1 cellular context compared by ENCODE assay signal in genomic region chr4:184287697-184288255, GRCh38.
TF ChIP-seq lines count a peak whose summit lies in the region.

No MANE protein-coding gene starts in this region.

TF ChIP-seq in HepG2, 621 proteins besides CTCF, POLR2A, EP300 and RAD21 (continued from another document and continues in another):
- TF ChIP-seq ZNF564 (CRISPR knock-in tag; IDR thresholded peaks at IDR 0.05): no peak
- TF ChIP-seq ZNF713 (CRISPR knock-in tag; IDR thresholded peaks at IDR 0.05): no peak
- TF ChIP-seq MIER3 (CRISPR knock-in tag; IDR thresholded peaks at IDR 0.05; ENCODE audit: borderline replicate concordance): no peak
- no peak for TF ChIP-seq TOE1 (CRISPR knock-in tag; IDR thresholded peaks at IDR 0.05)
- TF ChIP-seq ZNF331 (CRISPR knock-in tag; IDR thresholded peaks at IDR 0.05): no peak
- TF ChIP-seq TAF1 (CRISPR knock-in tag; IDR thresholded peaks at IDR 0.05): peak; percentile 26; the same call in 1 of the 2 replicates
- TF ChIP-seq ZNF674 (CRISPR knock-in tag; IDR thresholded peaks at IDR 0.05; ENCODE audit: low read depth): no peak
- TF ChIP-seq ZBTB46 (CRISPR knock-in tag; IDR thresholded peaks at IDR 0.05; ENCODE audit: borderline replicate concordance): no peak
- no peak for TF ChIP-seq MBNL3 (CRISPR knock-in tag; conservative IDR thresholded peaks at IDR 0.05)
- TF ChIP-seq ZNF256 (CRISPR knock-in tag; conservative IDR thresholded peaks at IDR 0.05): no peak
- TF ChIP-seq ZNF816 (CRISPR knock-in tag; IDR thresholded peaks at IDR 0.05; ENCODE audit: borderline replicate concordance): no peak
- no peak for TF ChIP-seq KMT2A (CRISPR knock-in tag; IDR thresholded peaks at IDR 0.05)
- no peak for TF ChIP-seq NFATC3 (CRISPR knock-in tag; IDR thresholded peaks at IDR 0.05)
- no peak for TF ChIP-seq TFAP4 (IDR thresholded peaks at IDR 0.05; ENCODE audit: borderline replicate concordance, low read depth)
- no peak for TF ChIP-seq ZHX2 (IDR thresholded peaks at IDR 0.05; ENCODE audit: low read depth)
- TF ChIP-seq ZHX2 (CRISPR knock-in tag; IDR thresholded peaks at IDR 0.05; ENCODE audit: borderline replicate concordance): no peak
- TF ChIP-seq GPN1 (CRISPR knock-in tag; IDR thresholded peaks at IDR 0.05; ENCODE audit: borderline replicate concordance): no peak
- no peak for TF ChIP-seq CCDC6 (CRISPR knock-in tag; IDR thresholded peaks at IDR 0.05)
- TF ChIP-seq IRX3 (CRISPR knock-in tag; IDR thresholded peaks at IDR 0.05; ENCODE audit: borderline replicate concordance, low read depth): no peak
- TF ChIP-seq ZNF468 (CRISPR knock-in tag; IDR thresholded peaks at IDR 0.05): no peak
- TF ChIP-seq PATZ1 (CRISPR knock-in tag; IDR thresholded peaks at IDR 0.05): no peak; the same call in 1 of the 2 replicates
- peak; percentile 48; the same call in 1 of the 2 replicates for TF ChIP-seq HOXA3 (CRISPR knock-in tag; IDR thresholded peaks at IDR 0.05)
- no peak for TF ChIP-seq XBP1 (CRISPR knock-in tag; IDR thresholded peaks at IDR 0.05)
- TF ChIP-seq DR1 (CRISPR knock-in tag; IDR thresholded peaks at IDR 0.05): no peak
- TF ChIP-seq TGIF2 (CRISPR knock-in tag; IDR thresholded peaks at IDR 0.05): 0 out of 2 replicates have a peak, but pooled peaks have one; percentile 42
- TF ChIP-seq THAP8 (CRISPR knock-in tag; IDR thresholded peaks at IDR 0.05; ENCODE audit: borderline replicate concordance): no peak
- TF ChIP-seq ZNF383 (CRISPR knock-in tag; IDR thresholded peaks at IDR 0.05; ENCODE audit: borderline replicate concordance): no peak
- no peak for TF ChIP-seq SIN3A (IDR thresholded peaks at IDR 0.05; ENCODE audit: borderline replicate concordance, low read depth, low read length)
- no peak for TF ChIP-seq RFXANK (CRISPR knock-in tag; IDR thresholded peaks at IDR 0.05)
- TF ChIP-seq ZFP37 (CRISPR knock-in tag; IDR thresholded peaks at IDR 0.05; ENCODE audit: borderline replicate concordance): no peak
- no peak for TF ChIP-seq RBM22 (optimal IDR thresholded peaks at IDR 0.05; ENCODE audit: low read length)
- no peak for TF ChIP-seq ZNF20 (CRISPR knock-in tag; IDR thresholded peaks at IDR 0.05)
- TF ChIP-seq ZNF232 (CRISPR knock-in tag; IDR thresholded peaks at IDR 0.05; ENCODE audit: borderline replicate concordance): 0 out of 2 replicates have a peak, but pooled peaks have one; percentile 17
- TF ChIP-seq KDM1A (CRISPR knock-in tag; IDR thresholded peaks at IDR 0.05): no peak
- no peak for TF ChIP-seq TSC22D2 (CRISPR knock-in tag; IDR thresholded peaks at IDR 0.05; ENCODE audit: borderline replicate concordance)
- TF ChIP-seq GLMP (CRISPR knock-in tag; IDR thresholded peaks at IDR 0.05; ENCODE audit: borderline replicate concordance): no peak
- no peak for TF ChIP-seq ZNF841 (CRISPR knock-in tag; IDR thresholded peaks at IDR 0.05; ENCODE audit: borderline replicate concordance)
- TF ChIP-seq ZFYVE20 (CRISPR knock-in tag; IDR thresholded peaks at IDR 0.05; ENCODE audit: borderline replicate concordance, low read depth): no peak
- TF ChIP-seq ADNP (CRISPR knock-in tag; IDR thresholded peaks at IDR 0.05): no peak
- no peak for TF ChIP-seq KLF12 (CRISPR knock-in tag; IDR thresholded peaks at IDR 0.05; ENCODE audit: borderline replicate concordance)
- TF ChIP-seq ARNT2 (CRISPR knock-in tag; IDR thresholded peaks at IDR 0.05; ENCODE audit: low read depth): no peak
- peak; percentile 33; the same call in 1 of the 2 replicates for TF ChIP-seq SMC3 (IDR thresholded peaks at IDR 0.05; ENCODE audit: low read length)
- TF ChIP-seq MEIS1 (CRISPR knock-in tag; IDR thresholded peaks at IDR 0.05; ENCODE audit: borderline replicate concordance): 0 out of 2 replicates have a peak, but pooled peaks have one; percentile 37
- TF ChIP-seq DRAP1 (CRISPR knock-in tag; IDR thresholded peaks at IDR 0.05): no peak
- no peak for TF ChIP-seq ZNF83 (CRISPR knock-in tag; IDR thresholded peaks at IDR 0.05; ENCODE audit: borderline replicate concordance)
- TF ChIP-seq SIX4 (CRISPR knock-in tag; IDR thresholded peaks at IDR 0.05): no peak
- TF ChIP-seq HDAC1 (CRISPR knock-in tag; IDR thresholded peaks at IDR 0.05): no peak
- TF ChIP-seq TCF7L2 (IDR thresholded peaks at IDR 0.05; ENCODE audit: low read depth, low read length): no peak
- no peak for TF ChIP-seq TBP (CRISPR knock-in tag; IDR thresholded peaks at IDR 0.05)
- no peak for TF ChIP-seq JUND (CRISPR knock-in tag; IDR thresholded peaks at IDR 0.05)
- 0 out of 2 replicates have a peak, but pooled peaks have one; percentile 55 for TF ChIP-seq ZSCAN29 (CRISPR knock-in tag; conservative IDR thresholded peaks at IDR 0.05)
- TF ChIP-seq ZNF691 (CRISPR knock-in tag; IDR thresholded peaks at IDR 0.05; ENCODE audit: borderline replicate concordance, low read depth): 0 out of 2 replicates have a peak, but pooled peaks have one; percentile 22
- no peak for TF ChIP-seq ZNF460 (CRISPR knock-in tag; IDR thresholded peaks at IDR 0.05; ENCODE audit: borderline replicate concordance)
- TF ChIP-seq ZNF280B (CRISPR knock-in tag; IDR thresholded peaks at IDR 0.05; ENCODE audit: borderline replicate concordance): no peak
- no peak for TF ChIP-seq DNMT1 (CRISPR knock-in tag; IDR thresholded peaks at IDR 0.05)
- TF ChIP-seq XRCC5 (optimal IDR thresholded peaks at IDR 0.05; ENCODE audit: low read length): no peak
- no peak for TF ChIP-seq ZNF431 (CRISPR knock-in tag; IDR thresholded peaks at IDR 0.05; ENCODE audit: borderline replicate concordance, low read depth)
- TF ChIP-seq ZNF605 (CRISPR knock-in tag; IDR thresholded peaks at IDR 0.05): peak; percentile 80
